In genomic region chr22:30636226-30637077, GRCh38 we compare ENCODE assay signal across 8 cellular contexts. TPM values are rescaled to one million over a fixed set of nuclear protein-coding genes. Genes with fewer than 3 reads are reported as not detected.
DNase-seq lines count a peak whose midpoint lies in the region; ATAC-seq and TF ChIP-seq lines count a peak whose summit lies in the region.

No MANE protein-coding gene starts in this region.

- H3K36me3 Mint-ChIP-seq in stimulated activated memory B cell treated with anti-CD40 and anti-IgM and Interleukin-4, amounts not matched to agents 10 μg/mL and 1 μg/mL and 100 μg/mL, for 72 hours: peaks cover 6% of the 10 kb centered on the region

- H3K4me3 ChIP-seq in GM12875 (ENCODE audit: low read depth, low read length) (peak overlapping the region; percentile 66), PC-9 (peak overlapping the region; percentile 74), breast epithelium (peak overlapping the region; percentile 57 to 90 (median 63))

- peak overlapping the region; percentile 82 for H3K4me3 Mint-ChIP-seq in stimulated activated memory B cell treated with anti-CD40 and anti-IgM and Interleukin-4, amounts not matched to agents 10 μg/mL and 1 μg/mL and 100 μg/mL, for 72 hours

- no peak for ATAC-seq in stimulated activated memory B cell treated with anti-CD40 and anti-IgM and Interleukin-4, amounts not matched to agents 10 μg/mL and 1 μg/mL and 100 μg/mL, for 72 hours
- no peak for ATAC-seq in HG03469 (IDR thresholded peaks at IDR 0.05; ENCODE audit: unreplicated experiment)

- DNase-seq in PC-9 (peak; percentile 40 to 50), breast epithelium (ENCODE audit: low spot score in 2 of 2) (peak in 1 of 2 donors; percentile 28), kidney tubule cell (ENCODE audit: low spot score) (peak; percentile 23), A172 (ENCODE audit: low spot score) (no peak), NCI-H526 treated with DMSO at 0.1 percent for 48 hours (lab: John Stamatoyannopoulos, UW) (no peak)

- H3K9me3 ChIP-seq in PC-9 (ENCODE audit: insufficient read depth, low read depth) (no peaks in the 10 kb centered on the region), breast epithelium (no peaks in the 10 kb centered on the region)

- intact Hi-C loops in PC-9 (cut with micrococcal nuclease; ENCODE audit: unreplicated experiment): loop anchor here (10.0 kb wide), 1 partner anchor 288 kb away; no protein-coding TSS in a partner anchor
- intact Hi-C loops in breast epithelium (cut with DNase I; ENCODE audit: low total_unique reads): no loop called here

- H4K20me1 ChIP-seq in PC-9 (ENCODE audit: insufficient read depth): no peaks in the 10 kb centered on the region

- no peaks in the 10 kb centered on the region for H3K9me2 ChIP-seq in PC-9 (ENCODE audit: insufficient read depth)

- peaks cover 13% of the 10 kb centered on the region for H3K79me2 ChIP-seq in PC-9 (ENCODE audit: low read depth)

- peaks cover 25% of the 10 kb centered on the region for H3K4me1 Mint-ChIP-seq in stimulated activated memory B cell treated with anti-CD40 and anti-IgM and Interleukin-4, amounts not matched to agents 10 μg/mL and 1 μg/mL and 100 μg/mL, for 72 hours

- peaks cover 3% of the 10 kb centered on the region for H3K9me3 Mint-ChIP-seq in stimulated activated memory B cell treated with anti-CD40 and anti-IgM and Interleukin-4, amounts not matched to agents 10 μg/mL and 1 μg/mL and 100 μg/mL, for 72 hours

- H3K36me3 ChIP-seq in PC-9 (ENCODE audit: low read depth): no peaks in the 10 kb centered on the region
- no peaks in the 10 kb centered on the region for H3K36me3 ChIP-seq in breast epithelium

- no peaks in the 10 kb centered on the region for H3K27me3 Mint-ChIP-seq in stimulated activated memory B cell treated with anti-CD40 and anti-IgM and Interleukin-4, amounts not matched to agents 10 μg/mL and 1 μg/mL and 100 μg/mL, for 72 hours

- H3K27ac ChIP-seq in PC-9 (no peak overlapping the region), breast epithelium (peak overlapping the region; percentile 89 to 94)

- BruUV-seq in PC-9 (replicated peaks; lab: Mats Ljungman, UMichigan): no TSS peak

- CTCF ChIA-PET in PC-9 (lab: Charles Lee): interaction anchor here (0.5 to 0.7 kb wide), 2 partner anchors 333 to 525 kb away, joined by 4 to 5 read pairs; no protein-coding TSS in a partner anchor

- peak overlapping the region; percentile 99 for H3K4me2 ChIP-seq in PC-9

- peaks cover 26% of the 10 kb centered on the region for H3F3A ChIP-seq in PC-9 (ENCODE audit: insufficient read depth, low read depth)

- H3K27me3 ChIP-seq in PC-9 (ENCODE audit: insufficient read depth, low read depth) (no peaks in the 10 kb centered on the region), breast epithelium (no peaks in the 10 kb centered on the region)

- no peak for TF ChIP-seq CTCF in GM12875 (IDR thresholded peaks at IDR 0.05; ENCODE audit: borderline replicate concordance, insufficient read depth, low read depth, low read length)
- no peak; the same call in 1 of the 2 replicates for TF ChIP-seq CTCF in PC-9 (conservative IDR thresholded peaks at IDR 0.05)
- no peak for TF ChIP-seq CTCF in breast epithelium (IDR thresholded peaks at IDR 0.05)

- peak overlapping the region; percentile 99 for H2AFZ ChIP-seq in PC-9

- POLR2A ChIA-PET in PC-9 (lab: Charles Lee; ENCODE audit: unreplicated experiment): interaction anchor here (1.0 kb wide), 1 partner anchor 94 kb away, joined by 3 read pairs; no protein-coding TSS in a partner anchor

- peak overlapping the region; percentile 83 for H3K27ac Mint-ChIP-seq in stimulated activated memory B cell treated with anti-CD40 and anti-IgM and Interleukin-4, amounts not matched to agents 10 μg/mL and 1 μg/mL and 100 μg/mL, for 72 hours

- H3K4me1 ChIP-seq in PC-9 (replicated peaks; ENCODE audit: insufficient read depth) (peaks cover 25% of the 10 kb centered on the region), breast epithelium (peaks cover 10 to 13% of the 10 kb centered on the region in 2 donors)

- no peak for TF ChIP-seq POLR2A in breast epithelium (IDR thresholded peaks at IDR 0.05)

RNA-seq across cellular contexts. Expression of gene SLC35E4, which starts 0.9 kb away (rescaled TPM):
- total RNA-seq in PC-9 (2021): 4.7 and 6.4 TPM in 2 replicates
- total RNA-seq in breast epithelium: 1 to 10 TPM; 3.4 to 8.5 (median 4.8) TPM
- 8.1 and 9.1 TPM in 2 replicates for total RNA-seq in A172 (2014; rRNA removed; shearing (Covaris generic))

RNA-seq across cellular contexts. Expression of gene TCN2, which starts 29.5 kb away (rescaled TPM):
- total RNA-seq in PC-9 (2021) (11.5 and 12.9 TPM in 2 replicates), breast epithelium (10 to 100 TPM; 32.4 to 69.8 (median 36.7) TPM)
- 6.1 and 6.6 TPM in 2 replicates for total RNA-seq in A172 (2014; rRNA removed; shearing (Covaris generic))

RNA-seq across cellular contexts. Expression of gene DUSP18, which starts 31.2 kb away (rescaled TPM):
- total RNA-seq in PC-9 (2021) (9.9 and 11.0 TPM in 2 replicates), breast epithelium (10 to 100 TPM in 1 of 3 donors, 1 to 10 TPM in 2; 5.9 to 12.0 (median 8.0) TPM)
- total RNA-seq in A172 (2014; rRNA removed; shearing (Covaris generic)): 2.7 and 4.7 TPM in 2 replicates

RNA-seq across cellular contexts. Expression of gene PES1, which starts 44.7 kb away (rescaled TPM):
- total RNA-seq in PC-9 (2021): 94.3 and 127 TPM in 2 replicates
- 10 to 100 TPM; 45.3 to 65.1 (median 56.4) TPM for total RNA-seq in breast epithelium
- 72.1 and 77.8 TPM in 2 replicates for total RNA-seq in A172 (2014; rRNA removed; shearing (Covaris generic))

RNA-seq across cellular contexts. Expression of gene OSBP2, which starts 58.2 kb away (rescaled TPM):
- 7.1 and 9.2 TPM in 2 replicates for total RNA-seq in PC-9 (2021)
- total RNA-seq in breast epithelium: 1 to 10 TPM in 2 of 3 donors, under 1 TPM in 1; 0.96 to 4.6 (median 4.4) TPM
- 4.7 and 6.5 TPM in 2 replicates for total RNA-seq in A172 (2014; rRNA removed; shearing (Covaris generic))

Comparison
In these comparisons a context has a peak if more than half of its experiments do, and no peak if none do; other contexts are left out.
1. DNase-seq: peak in PC-9 (2 of 2) and kidney tubule cell (single experiment); none in A172 (single experiment) and NCI-H526 treated with DMSO at 0.1 percent for 48 hours (single experiment).
2. Peak in every context shown above with its lines, with median percentiles within 50 percentile points of each other: H3K4me3 ChIP-seq.